21 cellular contexts compared by ENCODE assay signal in the genomic region with DNA sequence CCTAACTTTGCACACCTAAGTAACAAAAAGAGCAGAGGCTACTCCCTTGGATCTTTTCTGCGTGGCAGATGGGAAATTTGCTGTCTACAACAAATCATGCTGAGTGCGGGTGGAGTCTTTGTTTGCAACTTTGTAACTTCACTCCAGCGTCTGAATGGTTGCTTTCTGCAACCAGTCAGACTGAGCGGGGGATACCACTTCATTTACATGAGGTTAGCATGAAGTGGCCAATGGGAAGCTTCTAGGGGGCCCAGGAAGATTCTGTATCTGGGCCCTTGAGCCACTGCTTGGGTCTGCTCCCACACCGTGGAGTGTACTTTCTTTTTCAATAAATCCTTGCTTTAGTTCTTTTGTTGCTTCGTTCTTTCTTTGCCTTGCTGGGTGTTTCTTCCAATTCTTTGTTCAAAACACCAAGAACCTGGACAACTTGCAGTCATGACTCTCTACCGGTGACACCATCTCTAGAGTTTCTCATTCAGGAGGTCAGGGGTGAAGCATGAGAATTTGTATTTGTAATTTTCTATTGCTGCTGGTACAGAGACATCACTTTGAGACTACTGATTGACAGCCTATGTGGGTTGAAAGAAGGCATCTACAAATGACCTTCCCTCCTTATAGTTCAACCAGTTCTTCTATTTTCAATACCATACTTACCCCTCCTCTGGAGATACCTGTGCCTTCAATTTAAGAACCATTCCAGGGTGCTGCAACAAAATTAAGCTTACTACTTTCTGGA. TPM values are rescaled to one million over a fixed set of nuclear protein-coding genes. Genes with fewer than 3 reads are reported as not detected.
DNase-seq lines count a peak whose midpoint lies in the region; ATAC-seq and TF ChIP-seq lines count a peak whose summit lies in the region.
"Had no signal": no experiment of that assay in that cellular context is flagged by ENCODE, and none has a peak within 500 bp of the region (broad histone marks: within the 10 kb centered on the region; RNA-seq: fewer than 3 reads in every experiment).

No MANE protein-coding gene starts in this region.

- H3K36me3 ChIP-seq in GM23338 (ENCODE audit: insufficient read depth) (no peaks in the 10 kb centered on the region), OCI-LY3 (replicated peaks; ENCODE audit: low read depth, low read length) (no peaks in the 10 kb centered on the region), endodermal cell (ENCODE audit: control insufficient read depth, insufficient read depth, low read length) (no peaks in the 10 kb centered on the region), parathyroid adenoma (ENCODE audit: control insufficient read depth, insufficient read depth, low read length) (no peaks in the 10 kb centered on the region)
- H3K36me3 ChIP-seq: esophagus muscularis mucosa, heart left ventricle, vagina had no signal

- H3K9me3 Mint-ChIP-seq in GM23338 = no peaks in the 10 kb centered on the region
- H3K9me3 Mint-ChIP-seq in endodermal cell = peaks cover 5% of the 10 kb centered on the region

- H3K36me3 Mint-ChIP-seq in GM23338 (ENCODE audit: low read depth) = no peaks in the 10 kb centered on the region
- H3K36me3 Mint-ChIP-seq in endodermal cell (ENCODE audit: low read depth) = no peaks in the 10 kb centered on the region
- H3K36me3 Mint-ChIP-seq: activated naive CD8-positive, alpha-beta T cell had no signal

- H3K9me3 ChIP-seq in OCI-LY3 (ENCODE audit: insufficient read depth, low read length) (no peaks in the 10 kb centered on the region), endodermal cell (ENCODE audit: control insufficient read depth, low read length) (no peaks in the 10 kb centered on the region), parathyroid adenoma (ENCODE audit: control insufficient read depth, low read length) (no peaks in the 10 kb centered on the region)
- H3K9me3 ChIP-seq: vagina had no signal

- H3K4me3 Mint-ChIP-seq in GM23338 (no peak overlapping the region), endodermal cell (no peak overlapping the region)
- H3K4me3 Mint-ChIP-seq: activated naive CD8-positive, alpha-beta T cell; activated T-cell treated with anti-CD3 and anti-CD28 coated beads, Interleukin-2, amount 50 U/mL, for 4 hours had no signal

- H3K4me3 ChIP-seq in GM23338 (no peak overlapping the region), OCI-LY3 (ENCODE audit: low read length) (peak overlapping the region; percentile 50), endodermal cell (ENCODE audit: low read length) (no peak overlapping the region), parathyroid adenoma (ENCODE audit: low read depth, low read length) (no peak overlapping the region)
- H3K4me3 ChIP-seq: esophagus muscularis mucosa, heart left ventricle, vagina had no signal

- H4K20me1 ChIP-seq in GM23338 (replicated peaks; ENCODE audit: insufficient read depth) = no peaks in the 10 kb centered on the region
- no peaks in the 10 kb centered on the region for H4K20me1 ChIP-seq in OCI-LY3 (ENCODE audit: insufficient read depth, low read length)

- peak; percentile 94 for ATAC-seq in GM23338
- ATAC-seq: activated T-cell treated with anti-CD3 and anti-CD28 coated beads, Interleukin-2, amount 50 U/mL, for 4 hours; heart left ventricle; right cardiac atrium had no signal

- no peaks in the 10 kb centered on the region for H3F3A ChIP-seq in GM23338 (replicated peaks; ENCODE audit: low read depth)

- H3K4me1 Mint-ChIP-seq in GM23338 = peaks cover 21% of the 10 kb centered on the region
- H3K4me1 Mint-ChIP-seq in endodermal cell = peaks cover 24% of the 10 kb centered on the region

- no peak overlapping the region for H3K27ac Mint-ChIP-seq in GM23338
- no peak overlapping the region for H3K27ac Mint-ChIP-seq in endodermal cell
- H3K27ac Mint-ChIP-seq: activated naive CD8-positive, alpha-beta T cell had no signal

- H3K27me3 Mint-ChIP-seq in GM23338 (ENCODE audit: insufficient read depth, low read depth, poor library complexity) (peaks cover 1% of the 10 kb centered on the region), endodermal cell (ENCODE audit: insufficient read depth) (no peaks in the 10 kb centered on the region)

- H3K27me3 ChIP-seq in GM23338 (ENCODE audit: insufficient read depth) (no peaks in the 10 kb centered on the region), OCI-LY3 (ENCODE audit: low read depth, low read length) (no peaks in the 10 kb centered on the region), endodermal cell (ENCODE audit: control insufficient read depth, insufficient read depth, low read length, poor library complexity, severe bottlenecking) (no peaks in the 10 kb centered on the region), parathyroid adenoma (ENCODE audit: control insufficient read depth, insufficient read depth, low read length) (no peaks in the 10 kb centered on the region)
- H3K27me3 ChIP-seq: dorsolateral prefrontal cortex, esophagus muscularis mucosa, heart left ventricle, vagina had no signal

- 74 to 76% methylated on average over 2 to 7 of the region's 7 CpGs for WGBS in endodermal cell (ENCODE audit: insufficient coverage in 1 of 2, insufficient read length in 1 of 2), 2 experiments

- TF ChIP-seq CTCF in GM23338 (conservative IDR thresholded peaks at IDR 0.05; ENCODE audit: low read depth in 2 of 2) (no peak), OCI-LY3 (IDR thresholded peaks at IDR 0.05; ENCODE audit: low read depth, low read length) (no peak), endodermal cell (conservative IDR thresholded peaks at IDR 0.05) (no peak), parathyroid adenoma (IDR thresholded peaks at IDR 0.05) (no peak)

- H3K79me2 ChIP-seq in GM23338 (replicated peaks; ENCODE audit: insufficient read depth) (no peaks in the 10 kb centered on the region), OCI-LY3 (ENCODE audit: low read length) (no peaks in the 10 kb centered on the region), parathyroid adenoma (no peaks in the 10 kb centered on the region)

- H3K4me1 ChIP-seq in GM23338 (ENCODE audit: insufficient read depth) = no peaks in the 10 kb centered on the region
- H3K4me1 ChIP-seq in OCI-LY3 (ENCODE audit: low read length) = peaks cover 16% of the 10 kb centered on the region
- no peaks in the 10 kb centered on the region for H3K4me1 ChIP-seq in endodermal cell (ENCODE audit: control insufficient read depth, insufficient read depth, low read length)
- no peaks in the 10 kb centered on the region for H3K4me1 ChIP-seq in parathyroid adenoma
- H3K4me1 ChIP-seq: vagina had no signal

- H2AFZ ChIP-seq in GM23338 = peak overlapping the region; percentile 36
- H2AFZ ChIP-seq in OCI-LY3 (ENCODE audit: low read depth, low read length) = peak overlapping the region; percentile 90
- H2AFZ ChIP-seq in parathyroid adenoma = peak overlapping the region; percentile 56

- H3K27ac ChIP-seq in GM23338 (ENCODE audit: low read depth) (no peak overlapping the region), OCI-LY3 (ENCODE audit: low read length) (no peak overlapping the region), endodermal cell (ENCODE audit: low read depth, low read length) (no peak overlapping the region), parathyroid adenoma (no peak overlapping the region)
- H3K27ac ChIP-seq: dorsolateral prefrontal cortex, esophagus muscularis mucosa, heart left ventricle, vagina had no signal

- H3K4me2 ChIP-seq in GM23338 (peak overlapping the region; percentile 17; the same call in 1 of the 2 replicates), OCI-LY3 (ENCODE audit: low read length) (peak overlapping the region; percentile 67), parathyroid adenoma (ENCODE audit: low read length) (no peak overlapping the region)

- H3K9me2 ChIP-seq in GM23338 (ENCODE audit: insufficient read depth) = no peaks in the 10 kb centered on the region

- peak; percentile 64 for DNase-seq in GM23338 (ENCODE audit: low spot score)
- DNase-seq in endodermal cell = peak; percentile 53
- DNase-seq in pons (ENCODE audit: low spot score) = no peak
- no peak for DNase-seq in midbrain (lab: John Stamatoyannopoulos, UW)
- no peak for DNase-seq in SHP77 (lab: John Stamatoyannopoulos, UW)
- DNase-seq in NCI-H526 (lab: John Stamatoyannopoulos, UW) = no peak
- DNase-seq: activated CD4-positive, alpha-beta T cell treated with anti-CD3 and anti-CD28 coated beads, Interleukin-2, amount 50 U/mL, for 48 hours; activated T-cell treated with anti-CD3 and anti-CD28 coated beads, Interleukin-2, amount 50 U/mL, for 4 hours; dorsolateral prefrontal cortex; GOT3; heart left ventricle; mesenchymal stem cell; NCI-H1436; NCI-H2227 treated with DMSO at 0.1 percent for 48 hours; right cardiac atrium; stimulated activated CD4-positive, alpha-beta T cell treated with anti-CD3 and anti-CD28 coated beads, Interleukin-2, amount 100 ng/mL, for 24 hours had no signal

- H3K9ac ChIP-seq in OCI-LY3 (ENCODE audit: low read length) = no peak overlapping the region
- no peak overlapping the region for H3K9ac ChIP-seq in endodermal cell (ENCODE audit: extremely low read depth, low read length, poor library complexity, severe bottlenecking)
- no peak overlapping the region for H3K9ac ChIP-seq in parathyroid adenoma

TF ChIP-seq in GM23338, 12 proteins besides CTCF, POLR2A, EP300 and RAD21 (continues in another document):
- TF ChIP-seq, protein P1, sequence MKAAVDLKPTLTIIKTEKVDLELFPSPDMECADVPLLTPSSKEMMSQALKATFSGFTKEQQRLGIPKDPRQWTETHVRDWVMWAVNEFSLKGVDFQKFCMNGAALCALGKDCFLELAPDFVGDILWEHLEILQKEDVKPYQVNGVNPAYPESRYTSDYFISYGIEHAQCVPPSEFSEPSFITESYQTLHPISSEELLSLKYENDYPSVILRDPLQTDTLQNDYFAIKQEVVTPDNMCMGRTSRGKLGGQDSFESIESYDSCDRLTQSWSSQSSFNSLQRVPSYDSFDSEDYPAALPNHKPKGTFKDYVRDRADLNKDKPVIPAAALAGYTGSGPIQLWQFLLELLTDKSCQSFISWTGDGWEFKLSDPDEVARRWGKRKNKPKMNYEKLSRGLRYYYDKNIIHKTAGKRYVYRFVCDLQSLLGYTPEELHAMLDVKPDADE (IDR thresholded peaks at IDR 0.05) = no peak

RNA-seq across cellular contexts. Expression of a gene that starts 55.8 kb away (rescaled TPM):
- 21.6 and 24.5 TPM in 2 replicates for total RNA-seq in GM23338 (2014; rRNA removed; shearing (Covaris generic))
- 4.7 and 6.8 TPM in 2 replicates for polyA plus RNA-seq in GM23338 (2016; fragmentation: Nextera tagmentation; extraction: Ambion mirVana)
- total RNA-seq in endodermal cell = 10 to 100 TPM; 43.5 to 51.9 TPM
- polyA plus RNA-seq in endodermal cell (2013, experiment 1 of 2) = 8.3 TPM
- 15.8 TPM for polyA plus RNA-seq in endodermal cell (2013, experiment 2 of 2)

Comparison
In these comparisons a context has a peak if more than half of its experiments do, and no peak if none do; other contexts are left out.
1. DNase-seq: peak in GM23338 (single experiment) and endodermal cell (single experiment); none in pons (single experiment), midbrain (single experiment), SHP77 (0 of 2) and NCI-H526 (0 of 2).
2. H2AFZ ChIP-seq: peak in every context shown above with its lines; median percentile 90 in OCI-LY3; 56 in parathyroid adenoma; 36 in GM23338.